8 cellular contexts compared by ENCODE assay signal in the genomic region with DNA sequence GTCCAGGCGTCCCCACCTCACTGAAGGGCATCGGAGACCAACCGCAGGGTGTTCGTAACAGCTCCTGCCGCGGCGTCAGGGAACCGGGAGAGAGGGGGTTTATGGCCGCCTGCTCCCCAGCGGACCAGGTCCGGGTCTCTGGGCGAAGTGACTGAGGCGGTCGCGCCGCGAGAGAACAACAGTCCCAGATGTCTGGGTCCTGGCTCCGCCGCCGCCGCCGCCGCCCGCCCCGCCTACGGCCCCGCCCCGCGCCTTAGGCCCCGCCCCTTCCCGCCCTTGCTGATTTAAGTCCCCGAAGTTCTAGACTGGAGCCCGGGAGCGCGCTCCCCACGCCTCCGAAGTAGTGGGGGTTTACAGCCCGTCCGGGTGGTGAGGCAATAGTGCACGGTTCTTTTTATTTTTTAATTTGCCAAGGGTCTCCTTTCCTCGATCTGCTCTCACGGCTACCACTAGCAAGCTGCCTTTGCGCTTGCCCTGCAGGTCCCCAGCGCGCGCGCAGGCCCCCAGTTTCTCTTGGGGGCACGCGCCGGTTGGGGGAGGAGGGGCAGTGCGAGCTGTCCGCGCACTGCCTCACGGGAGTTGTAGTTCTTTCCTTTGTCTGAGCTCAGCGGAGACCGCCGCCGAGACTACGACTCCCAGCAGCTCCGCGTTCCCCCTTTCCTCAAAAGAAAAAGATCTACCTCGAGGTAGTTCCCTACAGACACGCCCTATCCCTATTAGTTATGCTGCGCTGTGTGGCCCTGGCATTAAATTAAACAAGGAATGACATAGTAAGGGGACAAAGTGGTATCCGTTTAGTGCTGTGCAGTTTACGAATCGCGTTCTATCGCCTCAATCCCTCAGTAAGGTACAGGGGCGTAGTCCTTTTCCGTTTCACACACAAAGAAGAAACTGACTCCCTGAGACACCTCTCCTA.
DNase-seq lines count a peak whose midpoint lies in the region; ATAC-seq and TF ChIP-seq lines count a peak whose summit lies in the region.

PGM2L1 (minus strand) TSS at position 190 of the 916 bp plus-strand sequence. CDS start 272 bp downstream, outside the sequence.

- DNase-seq in DMS 273 (lab: John Stamatoyannopoulos, UW; ENCODE audit: unreplicated experiment) (peak; percentile 95), HuH-7 (ENCODE audit: low spot score) (peak; percentile 84), activated T-cell treated with anti-CD3 and anti-CD28 coated beads for 1 hour (ENCODE audit: low read depth) (peak; percentile 89), epidermal melanocyte (ENCODE audit: insufficient read length, low spot score) (peak; percentile 86), midbrain (lab: John Stamatoyannopoulos, UW) (peak; percentile 95)
- peak; percentile 87 to 91 for DNase-seq in stimulated activated CD8-positive, alpha-beta memory T cell treated with anti-CD3 and anti-CD28 coated beads, Interleukin-15, amount 100 ng/mL, for 48 hours (ENCODE audit: low read depth in 2 of 2)

- H4K20me1 ChIP-seq in OCI-LY1 (ENCODE audit: insufficient read depth, low read length) = no peaks in the 10 kb centered on the region

- peak within 1 kb of the TSS; percentile 32 for H2AFZ ChIP-seq in OCI-LY1 (ENCODE audit: low read length)

- peak within 1 kb of the TSS; percentile 94 for H3K4me2 ChIP-seq in OCI-LY1 (ENCODE audit: low read length)

- TF ChIP-seq CTCF in OCI-LY1 (IDR thresholded peaks at IDR 0.05; ENCODE audit: low read length) = no peak

- no peaks in the 10 kb centered on the region for H3K27me3 ChIP-seq in OCI-LY1 (ENCODE audit: insufficient read depth, low read length)

- H3K9ac ChIP-seq in OCI-LY1 (ENCODE audit: low read length) = peak within 1 kb of the TSS; percentile 61

- peak within 1 kb of the TSS; percentile 74 for H3K4me3 ChIP-seq in OCI-LY1 (ENCODE audit: low read depth, low read length, poor library complexity, severe bottlenecking)

- no peaks in the 10 kb centered on the region for H3K79me2 ChIP-seq in OCI-LY1 (ENCODE audit: insufficient read depth, low read length)

- no peak within 1 kb of the TSS for H3K27ac ChIP-seq in OCI-LY1 (ENCODE audit: low read depth, low read length, poor library complexity, severe bottlenecking)

- H3K36me3 ChIP-seq in OCI-LY1 (ENCODE audit: insufficient read depth, low read length) = no peaks in the 10 kb centered on the region

- H3K9me2 ChIP-seq in OCI-LY1 (ENCODE audit: low read depth, low read length) = no peaks in the 10 kb centered on the region

- peak; percentile 97 for ATAC-seq in GM21526 (IDR thresholded peaks at IDR 0.05; ENCODE audit: low FRiP score, unreplicated experiment)

- H3K9me3 ChIP-seq in OCI-LY1 (ENCODE audit: low read length) = no peaks in the 10 kb centered on the region

- no peaks in the 10 kb centered on the region for H3F3A ChIP-seq in OCI-LY1 (ENCODE audit: insufficient read depth, low read length)

- H3K4me1 ChIP-seq in OCI-LY1 (ENCODE audit: insufficient read depth, low read length, severe bottlenecking) = peaks cover 10% of the 10 kb centered on the region
